ENCODE assay signal across 18 cellular contexts in the genomic region with DNA sequence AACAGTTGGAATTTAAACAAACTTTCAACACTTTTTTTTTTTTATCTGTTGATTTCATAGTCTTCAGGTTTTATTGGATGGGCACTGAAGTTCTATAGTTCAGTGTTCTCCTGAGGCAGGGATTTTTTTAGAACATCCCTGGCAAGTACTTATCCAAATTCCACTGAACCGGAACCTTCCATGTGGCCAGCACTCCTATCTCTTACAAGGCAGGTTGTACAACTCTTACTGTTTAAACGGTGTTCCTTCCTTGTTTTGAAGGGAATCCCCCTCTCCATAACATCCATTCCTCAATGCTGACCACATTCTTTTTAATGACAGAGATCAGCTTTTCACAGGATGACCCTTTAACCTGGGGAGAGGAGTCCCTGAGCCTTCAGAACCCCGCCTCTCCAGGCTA.
DNase-seq lines count a peak whose midpoint lies in the region; ATAC-seq and FAIRE-seq lines count a peak whose summit lies in the region.
"Had no signal": no experiment of that assay in that cellular context is flagged by ENCODE, and none has a peak within 500 bp of the region (broad histone marks: within the 10 kb centered on the region; RNA-seq: fewer than 3 reads in every experiment).

No MANE protein-coding gene starts in this region.

- no peak for ATAC-seq in HG02973 (IDR thresholded peaks at IDR 0.05; ENCODE audit: unreplicated experiment)
- ATAC-seq: HepG2 had no signal

- no peak for FAIRE-seq in urothelium cell line (lab: Jason Lieb, UNC)
- FAIRE-seq: A204.1, G401.6, GM12891, HepG2, HTR-8/SVneo had no signal

- peak; percentile 37 for DNase-seq in DMS53 (lab: John Stamatoyannopoulos, UW)
- DNase-seq in NCI-H510A (lab: John Stamatoyannopoulos, UW), result peak; percentile 15
- DNase-seq in kidney tubule cell (ENCODE audit: low spot score), result peak; percentile 47
- DNase-seq in urothelium cell line (ENCODE audit: low spot score), result no peak
- no peak for DNase-seq in RPMI8226
- DNase-seq in mesenteric fat pad (ENCODE audit: low spot score), result no peak
- DNase-seq: C1 segment of cervical spinal cord; CD4-positive, alpha-beta memory T cell; COR-L47; DMS79 treated with DMSO at 0.1 percent for 48 hours; EL; GOT3 had no signal

Comparison
In these comparisons a context has a peak if more than half of its experiments do, and no peak if none do; other contexts are left out.
1. DNase-seq: peak in DMS53 (single experiment), NCI-H510A (single experiment) and kidney tubule cell (single experiment); none in urothelium cell line (single experiment), RPMI8226 (single experiment) and mesenteric fat pad (single experiment).